Comparison of ENCODE assay signal across 20 cellular contexts in the genomic region with DNA sequence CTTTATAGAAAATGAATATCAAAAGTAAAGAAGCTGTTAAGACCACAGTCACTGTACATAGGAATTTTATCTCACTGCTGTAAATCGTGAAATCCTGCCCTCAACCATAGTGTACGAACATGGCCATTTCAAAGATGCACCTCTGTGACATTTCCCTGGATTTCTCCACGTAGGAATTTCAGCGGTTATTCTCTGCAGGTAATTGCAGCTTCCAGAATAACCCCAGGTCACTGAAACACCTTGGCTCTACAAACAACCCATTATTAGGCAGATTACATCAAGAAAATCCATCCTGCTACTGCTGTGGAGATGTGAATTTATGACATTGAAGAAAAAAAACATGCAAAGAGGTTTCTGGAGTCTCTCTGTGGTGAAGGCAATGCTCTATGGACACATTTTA.
DNase-seq lines count a peak whose midpoint lies in the region; ATAC-seq and TF ChIP-seq lines count a peak whose summit lies in the region.
"Had no signal": no experiment of that assay in that cellular context is flagged by ENCODE, and none has a peak within 500 bp of the region (broad histone marks: within the 10 kb centered on the region; RNA-seq: fewer than 3 reads in every experiment).

No MANE protein-coding gene starts in this region.

- ATAC-seq in DND-41 (ENCODE audit: insufficient read depth, low read depth) (no peak), omental fat pad (ENCODE audit: low FRiP score) (no peak)
- no peak for ATAC-seq in activated T-cell treated with anti-CD3 and anti-CD28 coated beads, Interleukin-2, amount 50 U/mL, for 72 hours (replicated peaks in 1 of 2)
- ATAC-seq: A549; CD8-positive, alpha-beta T cell; GM12878 had no signal

- no peaks in the 10 kb centered on the region for H3K36me3 Mint-ChIP-seq in neural progenitor cell
- H3K36me3 Mint-ChIP-seq in activated T-cell treated with anti-CD3 and anti-CD28 coated beads, Interleukin-2, amount 50 U/mL, for 72 hours (ENCODE audit: insufficient read depth in 2 of 2), result peaks cover 0 to 2% of the 10 kb centered on the region in 2 donors
- H3K36me3 Mint-ChIP-seq: CD8-positive, alpha-beta T cell had no signal

- H3K4me3 ChIP-seq in BLaER1 (no peak overlapping the region), DND-41 (ENCODE audit: low read depth in 1 of 2, low read length in 2 of 2) (no peak overlapping the region), neural progenitor cell (no peak overlapping the region)
- H3K4me3 ChIP-seq: A549, GM12878 had no signal

- CTCF ChIA-PET in RWPE1 (lab: Yijun Ruan, JAX), result interaction anchor here (0.6 kb wide), 1 partner anchor 280 kb away, joined by 3 read pairs; no protein-coding TSS in a partner anchor

- no peaks in the 10 kb centered on the region for H3K27me3 ChIP-seq in BLaER1
- no peaks in the 10 kb centered on the region for H3K27me3 ChIP-seq in DND-41 (ENCODE audit: insufficient read depth, low read length, poor library complexity)
- no peaks in the 10 kb centered on the region for H3K27me3 ChIP-seq in neural progenitor cell

- no peak overlapping the region; the same call in 1 of the 2 replicates for H3K9ac ChIP-seq in BLaER1
- peak overlapping the region; percentile 54; the same call in 1 of the 2 replicates for H3K9ac ChIP-seq in DND-41 (ENCODE audit: low read depth, low read length)
- H3K9ac ChIP-seq in neural progenitor cell, result no peak overlapping the region

- no peaks in the 10 kb centered on the region for H3K27me3 Mint-ChIP-seq in neural progenitor cell (ENCODE audit: insufficient read depth, low read depth)
- peaks cover 8% of the 10 kb centered on the region for H3K27me3 Mint-ChIP-seq in activated T-cell treated with anti-CD3 and anti-CD28 coated beads, Interleukin-2, amount 50 U/mL, for 72 hours (ENCODE audit: low read depth)
- H3K27me3 Mint-ChIP-seq: CD4-positive, alpha-beta T cell had no signal

- H3K36me3 ChIP-seq in BLaER1, result peaks cover 26% of the 10 kb centered on the region; the same call in 1 of the 2 replicates
- no peaks in the 10 kb centered on the region for H3K36me3 ChIP-seq in DND-41 (ENCODE audit: insufficient read depth, low read length)
- H3K36me3 ChIP-seq in neural progenitor cell, result no peaks in the 10 kb centered on the region

- H3K27ac ChIP-seq in BLaER1 (peak overlapping the region; percentile 93), DND-41 (ENCODE audit: low read length) (peak overlapping the region; percentile 96), neural progenitor cell (no peak overlapping the region), RWPE1 (no peak overlapping the region)
- H3K27ac ChIP-seq: 22Rv1, A549, C4-2B had no signal

- H3K4me2 ChIP-seq in BLaER1 (peak overlapping the region; percentile 69; the same call in 1 of the 2 replicates), DND-41 (ENCODE audit: insufficient read depth, low read length) (no peak overlapping the region), neural progenitor cell (no peak overlapping the region)
- H3K4me2 ChIP-seq: A549 had no signal

- H3K4me1 ChIP-seq in BLaER1 (peaks cover 67% of the 10 kb centered on the region), DND-41 (ENCODE audit: insufficient read depth, low read length) (peaks cover 50% of the 10 kb centered on the region), neural progenitor cell (no peaks in the 10 kb centered on the region)
- H3K4me1 ChIP-seq: A549 had no signal

- H3K4me3 Mint-ChIP-seq in neural progenitor cell, result no peak overlapping the region
- H3K4me3 Mint-ChIP-seq in activated T-cell treated with anti-CD3 and anti-CD28 coated beads, Interleukin-2, amount 50 U/mL, for 72 hours, result no peak overlapping the region
- H3K4me3 Mint-ChIP-seq: CD4-positive, alpha-beta T cell; CD8-positive, alpha-beta T cell had no signal

- H3K9me3 Mint-ChIP-seq in neural progenitor cell, result peaks cover 3% of the 10 kb centered on the region
- H3K9me3 Mint-ChIP-seq in activated T-cell treated with anti-CD3 and anti-CD28 coated beads, Interleukin-2, amount 50 U/mL, for 72 hours, result peaks cover 0 to 1% of the 10 kb centered on the region in 2 donors
- H3K9me3 Mint-ChIP-seq: CD4-positive, alpha-beta T cell had no signal

- no peak overlapping the region for H3K27ac Mint-ChIP-seq in neural progenitor cell
- no peak overlapping the region for H3K27ac Mint-ChIP-seq in activated T-cell treated with anti-CD3 and anti-CD28 coated beads, Interleukin-2, amount 50 U/mL, for 72 hours
- H3K27ac Mint-ChIP-seq: CD4-positive, alpha-beta T cell; CD8-positive, alpha-beta T cell had no signal

- H3F3A ChIP-seq in neural progenitor cell (ENCODE audit: low read depth), result no peaks in the 10 kb centered on the region

- H3K79me2 ChIP-seq in DND-41 (ENCODE audit: insufficient read depth, low read length), result no peaks in the 10 kb centered on the region
- no peaks in the 10 kb centered on the region for H3K79me2 ChIP-seq in neural progenitor cell (ENCODE audit: low read depth)

- H3K9me3 ChIP-seq in BLaER1 (peaks cover 52% of the 10 kb centered on the region), DND-41 (ENCODE audit: insufficient read depth, low read length, severe bottlenecking) (peaks cover 3% of the 10 kb centered on the region), neural progenitor cell (ENCODE audit: low read depth) (no peaks in the 10 kb centered on the region)
- H3K9me3 ChIP-seq: Caco-2 had no signal

- no peaks in the 10 kb centered on the region for H3K4me1 Mint-ChIP-seq in neural progenitor cell
- peaks cover 14% of the 10 kb centered on the region for H3K4me1 Mint-ChIP-seq in activated T-cell treated with anti-CD3 and anti-CD28 coated beads, Interleukin-2, amount 50 U/mL, for 72 hours (ENCODE audit: low read depth)

- peak overlapping the region; percentile 61 for H2AFZ ChIP-seq in DND-41 (ENCODE audit: low read depth, low read length)
- no peak overlapping the region for H2AFZ ChIP-seq in neural progenitor cell (replicated peaks)

- no peak for TF ChIP-seq CTCF in DND-41 (IDR thresholded peaks at IDR 0.05; ENCODE audit: borderline replicate concordance, extremely low read depth, low read length, poor library complexity, severe bottlenecking)
- TF ChIP-seq CTCF in neural progenitor cell (IDR thresholded peaks at IDR 0.05), result no peak
- no peak for TF ChIP-seq CTCF in RWPE1 (conservative IDR thresholded peaks at IDR 0.05; ENCODE audit: low read depth)
- TF ChIP-seq CTCF in omental fat pad (IDR thresholded peaks at IDR 0.05), result no peak

- POLR2A ChIA-PET in RWPE1 (lab: Yijun Ruan, JAX; ENCODE audit: low non-redundant PET), result no interaction called here

- DNase-seq in DND-41, result no peak
- DNase-seq in NCI-H69 (lab: John Stamatoyannopoulos, UW), result peak; percentile 41
- peak; percentile 63 for DNase-seq in islet precursor cell
- no peak for DNase-seq in neural progenitor cell (ENCODE audit: low spot score)
- no peak for DNase-seq in RWPE1 (ENCODE audit: low spot score)
- no peak for DNase-seq in activated T-cell treated with anti-CD3 and anti-CD28 coated beads, Interleukin-2, amount 50 U/mL, for 72 hours
- no peak for DNase-seq in omental fat pad (ENCODE audit: low spot score)
- DNase-seq: AML-193; Caco-2; Calu3; CD4-positive, alpha-beta T cell; CD8-positive, alpha-beta T cell; DMS79 treated with DMSO at 0.1 percent for 48 hours; EL; GDM1 had no signal

- no peaks in the 10 kb centered on the region for H4K20me1 ChIP-seq in BLaER1
- no peaks in the 10 kb centered on the region for H4K20me1 ChIP-seq in DND-41 (ENCODE audit: insufficient read depth, low read length)
- no peaks in the 10 kb centered on the region for H4K20me1 ChIP-seq in neural progenitor cell (ENCODE audit: low read depth)

Comparison
In these comparisons a context has a peak if more than half of its experiments do, and no peak if none do; other contexts are left out.
1. H3K27ac ChIP-seq: peak in BLaER1 (single experiment) and DND-41 (single experiment); none in neural progenitor cell (single experiment) and RWPE1 (single experiment).
2. DNase-seq: peak in NCI-H69 (single experiment) and islet precursor cell (single experiment); none in DND-41 (single experiment), neural progenitor cell (single experiment), RWPE1 (single experiment), activated T-cell treated with anti-CD3 and anti-CD28 coated beads, Interleukin-2, amount 50 U/mL, for 72 hours (0 of 2) and omental fat pad (single experiment).